ENCODE assay signal across 19 cellular contexts in genomic region chr7:155263522-155264197, GRCh38. TPM values are rescaled to one million over a fixed set of nuclear protein-coding genes. Genes with fewer than 3 reads are reported as not detected.
DNase-seq lines count a peak whose midpoint lies in the region; ATAC-seq, FAIRE-seq and TF ChIP-seq lines count a peak whose summit lies in the region.
"Had no signal": no experiment of that assay in that cellular context is flagged by ENCODE, and none has a peak within 500 bp of the region (broad histone marks: within the 10 kb centered on the region; RNA-seq: fewer than 3 reads in every experiment).

No MANE protein-coding gene starts in this region.

- no peaks in the 10 kb centered on the region for H4K20me1 ChIP-seq in OCI-LY7 (ENCODE audit: insufficient read depth, low read length)

- DNase-seq in AG04450 (ENCODE audit: low read depth, low spot score), result no peak
- no peak for DNase-seq in GM12892 (ENCODE audit: insufficient read length)
- peak; percentile 7 for DNase-seq in OCI-LY7 (ENCODE audit: low spot score)
- no peak for DNase-seq in endodermal cell
- DNase-seq in head of caudate nucleus, result no peak
- no peak for DNase-seq in activated CD4-positive, alpha-beta T cell treated with anti-CD3 and anti-CD28 coated beads, Interleukin-2, amount 50 U/mL, for 1 hour
- DNase-seq: activated CD4-positive, CD25-positive, alpha-beta regulatory T cell treated with anti-CD3 and anti-CD28 coated beads, Interleukin-2, amount 50 U/mL, for 72 hours; activated CD8-positive, alpha-beta memory T cell treated with anti-CD3 and anti-CD28 coated beads, Interleukin-2, amount 10 ng/mL, durations not matched to agents 7 days and 5 days; activated naive CD8-positive, alpha-beta T cell treated with anti-CD3 and anti-CD28 coated beads, Interleukin-2, amount 50 U/mL, for 24 hours; lower lobe of right lung; NCI-H2081; NCI-H524 treated with DMSO at 0.1 percent for 48 hours; OCI-M1; pancreas; stimulated activated CD4-positive, alpha-beta T cell treated with anti-CD3 and anti-CD28 coated beads, Interleukin-2, amount 100 ng/mL, for 48 hours had no signal

- no peaks in the 10 kb centered on the region for H3K9me3 Mint-ChIP-seq in endodermal cell
- H3K9me3 Mint-ChIP-seq: activated naive CD8-positive, alpha-beta T cell treated with anti-CD3 and anti-CD28 coated beads, Interleukin-2, amount 50 U/mL, for 24 hours; activated T-helper 17 cell treated with anti-CD3 and anti-CD28 coated beads, Interleukin-2, amount 50 U/mL, for 72 hours had no signal

- H3K9me2 ChIP-seq in OCI-LY7 (ENCODE audit: insufficient read depth, low read length), result no peaks in the 10 kb centered on the region

- H3K4me1 ChIP-seq in OCI-LY7 (ENCODE audit: insufficient read depth, low read length, poor library complexity, severe bottlenecking), result no peaks in the 10 kb centered on the region
- no peaks in the 10 kb centered on the region for H3K4me1 ChIP-seq in endodermal cell (ENCODE audit: control insufficient read depth, insufficient read depth, low read length)
- H3K4me1 ChIP-seq: lower lobe of right lung, pancreas had no signal

- H3K27ac Mint-ChIP-seq in endodermal cell, result no peak overlapping the region
- H3K27ac Mint-ChIP-seq: activated CD8-positive, alpha-beta memory T cell treated with anti-CD3 and anti-CD28 coated beads, Interleukin-2, amount 10 ng/mL, durations not matched to agents 7 days and 5 days; activated naive CD8-positive, alpha-beta T cell treated with anti-CD3 and anti-CD28 coated beads, Interleukin-2, amount 50 U/mL, for 24 hours; activated T-helper 17 cell treated with anti-CD3 and anti-CD28 coated beads, Interleukin-2, amount 50 U/mL, for 72 hours had no signal

- peaks cover 8% of the 10 kb centered on the region for H3K4me1 Mint-ChIP-seq in endodermal cell
- H3K4me1 Mint-ChIP-seq: activated CD8-positive, alpha-beta memory T cell treated with anti-CD3 and anti-CD28 coated beads, Interleukin-2, amount 10 ng/mL, durations not matched to agents 7 days and 5 days; activated naive CD8-positive, alpha-beta T cell treated with anti-CD3 and anti-CD28 coated beads, Interleukin-2, amount 50 U/mL, for 24 hours; activated T-helper 17 cell treated with anti-CD3 and anti-CD28 coated beads, Interleukin-2, amount 50 U/mL, for 72 hours had no signal

- TF ChIP-seq CTCF in AG04450 (IDR thresholded peaks at IDR 0.05; ENCODE audit: low read depth, low read length) (peak; percentile 12; the same call in 1 of the 2 replicates), OCI-LY7 (conservative IDR thresholded peaks at IDR 0.05; ENCODE audit: low read length) (peak; percentile 60), endodermal cell (conservative IDR thresholded peaks at IDR 0.05) (peak; percentile 54)

- no peak overlapping the region for H3K4me2 ChIP-seq in OCI-LY7 (ENCODE audit: low read length)

- no TSS peak for BruUV-seq in OCI-LY7 (replicated peaks; lab: Mats Ljungman, UMichigan)

- no peak for ATAC-seq in HG02970 (IDR thresholded peaks at IDR 0.05; ENCODE audit: low FRiP score, unreplicated experiment)
- ATAC-seq in GM18520 (IDR thresholded peaks at IDR 0.05; ENCODE audit: unreplicated experiment), result no peak
- ATAC-seq: activated CD8-positive, alpha-beta memory T cell treated with anti-CD3 and anti-CD28 coated beads, Interleukin-2, amount 10 ng/mL, durations not matched to agents 7 days and 5 days; activated naive CD8-positive, alpha-beta T cell treated with anti-CD3 and anti-CD28 coated beads, Interleukin-2, amount 50 U/mL, for 24 hours; activated T-helper 17 cell treated with anti-CD3 and anti-CD28 coated beads, Interleukin-2, amount 50 U/mL, for 72 hours; pancreas had no signal

- no peak overlapping the region for H3K9ac ChIP-seq in endodermal cell (ENCODE audit: extremely low read depth, low read length, poor library complexity, severe bottlenecking)

- no peaks in the 10 kb centered on the region for H3K27me3 Mint-ChIP-seq in endodermal cell (ENCODE audit: insufficient read depth)

- CTCF ChIA-PET in AG04450 (lab: Charles Lee), result no interaction called here
- CTCF ChIA-PET in OCI-LY7 (lab: Charles Lee; ENCODE audit: unreplicated experiment), result no interaction called here

- H3K27me3 ChIP-seq in AG04450 (ENCODE audit: control insufficient read depth, insufficient read depth, low read length) (peaks cover 2% of the 10 kb centered on the region), endodermal cell (ENCODE audit: control insufficient read depth, insufficient read depth, low read length, poor library complexity, severe bottlenecking) (no peaks in the 10 kb centered on the region)
- H3K27me3 ChIP-seq: pancreas had no signal

- no peaks in the 10 kb centered on the region for H3K79me2 ChIP-seq in OCI-LY7 (ENCODE audit: insufficient read depth, low read depth, low read length)

- H2AFZ ChIP-seq in OCI-LY7 (ENCODE audit: low read length), result no peak overlapping the region

- POLR2A ChIA-PET in AG04450 (lab: Yijun Ruan, JAX) (interaction anchor here (0.9 kb wide), 1 partner anchor 261 kb away, joined by 3 read pairs; the partner anchor contains the start of gene PAXIP1), OCI-LY7 (lab: Charles Lee) (no interaction called here)

- H3K4me3 ChIP-seq in AG04450 (ENCODE audit: low read depth, low read length) (no peak overlapping the region), OCI-LY7 (ENCODE audit: low read depth, low read length, poor library complexity, severe bottlenecking) (no peak overlapping the region), endodermal cell (ENCODE audit: low read length) (no peak overlapping the region)
- H3K4me3 ChIP-seq: lower lobe of right lung, pancreas had no signal

- H3K36me3 ChIP-seq in OCI-LY7 (ENCODE audit: insufficient read depth, low read length) (no peaks in the 10 kb centered on the region), endodermal cell (ENCODE audit: control insufficient read depth, insufficient read depth, low read length) (no peaks in the 10 kb centered on the region)
- H3K36me3 ChIP-seq: lower lobe of right lung, pancreas had no signal

- 94 to 97% methylated on average over 5 to 11 of the region's 12 CpGs for WGBS in endodermal cell (ENCODE audit: insufficient coverage in 1 of 2, insufficient read length in 1 of 2), 2 experiments

- no peak overlapping the region for H3K4me3 Mint-ChIP-seq in endodermal cell
- H3K4me3 Mint-ChIP-seq: activated CD8-positive, alpha-beta memory T cell treated with anti-CD3 and anti-CD28 coated beads, Interleukin-2, amount 10 ng/mL, durations not matched to agents 7 days and 5 days; activated naive CD8-positive, alpha-beta T cell treated with anti-CD3 and anti-CD28 coated beads, Interleukin-2, amount 50 U/mL, for 24 hours; activated T-helper 17 cell treated with anti-CD3 and anti-CD28 coated beads, Interleukin-2, amount 50 U/mL, for 72 hours had no signal

- H3K36me3 Mint-ChIP-seq in endodermal cell (ENCODE audit: low read depth), result no peaks in the 10 kb centered on the region

- intact Hi-C loops in OCI-LY7 (cut with micrococcal nuclease; ENCODE audit: unreplicated experiment), result no loop called here
- intact Hi-C loops in head of caudate nucleus (cut with DNase I), result no loop called here

- H3K27ac ChIP-seq in AG04450 (ENCODE audit: low read depth, low read length), result no peak overlapping the region
- no peak overlapping the region for H3K27ac ChIP-seq in OCI-LY7 (ENCODE audit: low read depth, low read length, poor library complexity, severe bottlenecking)
- no peak overlapping the region for H3K27ac ChIP-seq in endodermal cell (ENCODE audit: low read depth, low read length)
- H3K27ac ChIP-seq: lower lobe of right lung, pancreas had no signal

- FAIRE-seq in GM12892 (lab: Jason Lieb, UNC), result peak; percentile 53
- FAIRE-seq: islet of Langerhans, pancreas had no signal

- TF ChIP-seq POLR2A in GM12892 (IDR thresholded peaks at IDR 0.05; ENCODE audit: low read depth, low read length), result no peak

- peaks cover 11% of the 10 kb centered on the region; the same call in 1 of the 2 replicates for H3K9me3 ChIP-seq in AG04450 (ENCODE audit: control insufficient read depth, insufficient read depth, low read length)
- H3K9me3 ChIP-seq in OCI-LY7 (ENCODE audit: low read length), result no peaks in the 10 kb centered on the region
- H3K9me3 ChIP-seq in endodermal cell (ENCODE audit: control insufficient read depth, low read length), result no peaks in the 10 kb centered on the region
- H3K9me3 ChIP-seq: lower lobe of right lung, pancreas had no signal

RNA-seq across cellular contexts. Expression of gene INSIG1, which starts 34.0 kb away (rescaled TPM):
- polyA plus RNA-seq in AG04450 (2011; rRNA removed), result 26.5 and 29.4 TPM in 2 replicates
- 22.4 and 24.6 TPM in 2 replicates for polyA minus RNA-seq in AG04450 (2011; rRNA and poly(A)+ RNA removed)
- 72.0 TPM for polyA plus RNA-seq in GM12892 (2012; ENCODE audit: missing spikeins)
- total RNA-seq in OCI-LY7 (2014; rRNA removed; shearing (Covaris generic)), result 105 and 122 TPM in 2 replicates
- 164 and 166 TPM in 2 replicates for total RNA-seq in OCI-LY7 (2022)
- total RNA-seq in endodermal cell, result 10 to 100 TPM; 27.2 to 36.9 TPM
- 77.8 TPM for polyA plus RNA-seq in endodermal cell (2013, experiment 1 of 2)
- 81.3 TPM for polyA plus RNA-seq in endodermal cell (2013, experiment 2 of 2)
